Comparison of ENCODE assay signal across 8 cellular contexts in genomic region chr2:143177081-143177786, GRCh38. TPM values are rescaled to one million over a fixed set of nuclear protein-coding genes. Genes with fewer than 3 reads are reported as not detected.
DNase-seq lines count a peak whose midpoint lies in the region; ATAC-seq, FAIRE-seq and TF ChIP-seq lines count a peak whose summit lies in the region.

No MANE protein-coding gene starts in this region.

- no peak for TF ChIP-seq RAD21 in A549 (conservative IDR thresholded peaks at IDR 0.05 in 1 of 2, IDR thresholded peaks at IDR 0.05 in 1 of 2)

- no peaks in the 10 kb centered on the region for H3K9me3 ChIP-seq in A549
- H3K9me3 ChIP-seq in subcutaneous abdominal adipose tissue (ENCODE audit: control insufficient read depth in 5 of 5, low read length in 5 of 5) = peaks cover 0 to 8% (median 4%) of the 10 kb centered on the region in 5 donors

- no peak for DNase-seq in A549 (ENCODE audit: low read depth in 1 of 2, low spot score in 1 of 2)
- no peak for DNase-seq in activated naive CD4-positive, alpha-beta T cell treated with anti-CD3 and anti-CD28 coated beads, Interleukin-2, amount 50 U/mL, for 72 hours (ENCODE audit: low spot score in 2 of 2)
- DNase-seq in AG20443 (ENCODE audit: low spot score) = no peak
- no peak for DNase-seq in caudate nucleus (lab: John Stamatoyannopoulos, UW)
- DNase-seq in activated effector memory CD4-positive, alpha-beta T cell treated with anti-CD3 and anti-CD28 coated beads, Interleukin-2, amount 50 U/mL, for 16 hours = no peak

- TF ChIP-seq CTCF in A549 (IDR thresholded peaks at IDR 0.05) = no peak

- H3K36me3 ChIP-seq in subcutaneous abdominal adipose tissue (ENCODE audit: control insufficient read depth in 5 of 5, insufficient read depth in 5 of 5, low read length in 5 of 5) = no peaks in the 10 kb centered on the region

- H3K36me3 Mint-ChIP-seq in activated naive CD4-positive, alpha-beta T cell treated with anti-CD3 and anti-CD28 coated beads, Interleukin-2, amount 50 U/mL, for 72 hours = peaks cover 14 to 26% of the 10 kb centered on the region in 2 donors

- FAIRE-seq in A549 (lab: Jason Lieb, UNC) = no peak

- 0 out of 3 replicates have a peak overlapping the region, but pooled peaks have one; percentile 7 for H3K4me2 ChIP-seq in A549

- no peak for TF ChIP-seq POLR2A in A549 (IDR thresholded peaks at IDR 0.05; ENCODE audit: low read length)

- H3K27ac Mint-ChIP-seq in activated naive CD4-positive, alpha-beta T cell treated with anti-CD3 and anti-CD28 coated beads, Interleukin-2, amount 50 U/mL, for 72 hours = peak overlapping the region; percentile 13 to 38

- H3K27ac ChIP-seq in A549 (no peak overlapping the region), subcutaneous abdominal adipose tissue (ENCODE audit: low read depth, low read length) (no peak overlapping the region), caudate nucleus (ENCODE audit: low read depth, low read length) (no peak overlapping the region)

- no peaks in the 10 kb centered on the region for H3K4me1 ChIP-seq in A549
- no peaks in the 10 kb centered on the region for H3K4me1 ChIP-seq in subcutaneous abdominal adipose tissue (ENCODE audit: control insufficient read depth in 5 of 5, insufficient read depth in 5 of 5, low read length in 5 of 5)

- ATAC-seq in A549 (no peak), GM18907 (IDR thresholded peaks at IDR 0.05; ENCODE audit: unreplicated experiment) (peak; percentile 98), HG03045 (IDR thresholded peaks at IDR 0.05; ENCODE audit: unreplicated experiment) (peak; percentile 94)
- peak in 1 of 2 donors; percentile 37 for ATAC-seq in activated naive CD4-positive, alpha-beta T cell treated with anti-CD3 and anti-CD28 coated beads, Interleukin-2, amount 50 U/mL, for 72 hours

- no peaks in the 10 kb centered on the region for H3K27me3 ChIP-seq in subcutaneous abdominal adipose tissue (ENCODE audit: control insufficient read depth in 5 of 5, insufficient read depth in 4 of 5, low read length in 5 of 5)

- peak overlapping the region in 1 of 5 donors; percentile 47 for H3K9ac ChIP-seq in subcutaneous abdominal adipose tissue (ENCODE audit: low read length in 5 of 5)

- peaks cover 0 to 4% of the 10 kb centered on the region in 2 donors for H3K9me3 Mint-ChIP-seq in activated naive CD4-positive, alpha-beta T cell treated with anti-CD3 and anti-CD28 coated beads, Interleukin-2, amount 50 U/mL, for 72 hours

- POLR2A ChIA-PET in A549 (lab: Yijun Ruan, JAX) = no interaction called here

- WGBS in A549 (ENCODE audit: missing lambda C conversion rate) = 39% methylated on average over 5 of the region's 5 CpGs

- CTCF ChIA-PET in A549 (lab: Yijun Ruan, JAX) = interaction anchor here (0.9 kb wide), 1 partner anchor 82 kb away, joined by 3 read pairs; no protein-coding TSS in a partner anchor

- TF ChIP-seq EP300 in A549 (IDR thresholded peaks at IDR 0.05) = no peak

- H3K4me3 ChIP-seq in A549 (no peak overlapping the region), subcutaneous abdominal adipose tissue (ENCODE audit: low read depth in 1 of 5, low read length in 5 of 5) (peak overlapping the region in 3 of 5 donors; percentile 2 to 38 (median 19))

TF ChIP-seq in A549, 52 proteins besides CTCF, POLR2A, EP300 and RAD21:
- TF ChIP-seq GATA3 (IDR thresholded peaks at IDR 0.05; ENCODE audit: borderline replicate concordance) = no peak
- TF ChIP-seq MAX (IDR thresholded peaks at IDR 0.05) = no peak
- no peak for TF ChIP-seq FOSL2 (IDR thresholded peaks at IDR 0.05)
- TF ChIP-seq FOSL2 (CRISPR knock-in tag; IDR thresholded peaks at IDR 0.05) = no peak
- no peak for TF ChIP-seq SREBF2 (IDR thresholded peaks at IDR 0.05)
- no peak for TF ChIP-seq MYC (IDR thresholded peaks at IDR 0.05; ENCODE audit: borderline replicate concordance, low read length)
- no peak for TF ChIP-seq RARB (CRISPR knock-in tag; IDR thresholded peaks at IDR 0.05)
- no peak for TF ChIP-seq KDM5A (IDR thresholded peaks at IDR 0.05)
- no peak for TF ChIP-seq HMGXB4 (CRISPR knock-in tag; IDR thresholded peaks at IDR 0.05; ENCODE audit: borderline replicate concordance)
- no peak for TF ChIP-seq FOSB (CRISPR knock-in tag; IDR thresholded peaks at IDR 0.05)
- TF ChIP-seq CEBPB (IDR thresholded peaks at IDR 0.05) = no peak
- no peak for TF ChIP-seq PHF8 (IDR thresholded peaks at IDR 0.05; ENCODE audit: borderline replicate concordance, low read depth)

RNA-seq across cellular contexts. Expression of gene ARHGAP15, which starts 48.0 kb away (rescaled TPM):
- polyA plus RNA-seq in A549 (2011; rRNA removed) = 0.34 TPM in 1 of 2 replicates, not detected in the other
- polyA plus RNA-seq in A549 (2012; cell fraction: cytosol; rRNA removed) = not detected in 2 replicates
- not detected in 2 replicates for polyA plus RNA-seq in A549 (2012; cell fraction: nucleus; rRNA removed)
- polyA plus RNA-seq in A549 (2017; fragmentation: RNase III; extraction: RNeasy Plus Mini Kit Qiagen cat#74134 plus additional on column Dnase treatment) = not detected in 3 replicates
- not detected in 2 replicates for polyA minus RNA-seq in A549 (2011; rRNA and poly(A)+ RNA removed)
- 100 to 1,000 TPM in 1 of 2 donors, 10 to 100 TPM in 1; 91.4 to 103 TPM for total RNA-seq in activated naive CD4-positive, alpha-beta T cell treated with anti-CD3 and anti-CD28 coated beads, Interleukin-2, amount 50 U/mL, for 72 hours

Comparison
In these comparisons a context has a peak if more than half of its experiments do, and no peak if none do; other contexts are left out.
1. ATAC-seq: peak in GM18907 (single experiment) and HG03045 (single experiment); none in A549 (0 of 2).